ENCODE assay signal across 2 cellular contexts in the genomic region with DNA sequence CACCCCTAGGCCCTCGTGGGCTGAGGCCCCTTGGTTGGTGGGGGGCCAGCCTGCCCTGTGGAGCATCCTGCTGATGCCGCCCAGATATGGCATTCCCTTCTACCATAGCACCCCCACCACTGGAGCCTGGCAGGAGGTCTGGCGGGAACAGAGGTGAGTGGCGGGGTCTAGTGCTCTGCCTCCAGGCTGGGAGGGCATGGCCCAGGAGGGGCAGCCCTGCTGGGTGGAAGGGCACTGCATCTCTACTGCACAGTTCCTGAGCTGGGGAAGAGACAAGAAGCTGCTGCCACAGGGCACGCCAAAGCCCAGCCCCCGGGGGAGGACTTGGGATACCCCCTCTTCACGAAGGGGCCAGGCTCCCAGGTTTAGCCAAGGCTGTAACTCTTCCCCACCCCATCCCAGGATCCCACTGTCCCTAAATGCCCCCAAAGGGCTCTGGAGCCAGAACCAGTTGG.
TF ChIP-seq lines count a peak whose summit lies in the region.

No MANE protein-coding gene starts in this region.

TF ChIP-seq in SK-N-SH, 30 proteins besides CTCF, POLR2A, EP300 and RAD21 (continued from another document):
- no peak for TF ChIP-seq USF1 (IDR thresholded peaks at IDR 0.05; ENCODE audit: borderline replicate concordance, low read depth)

TF ChIP-seq in SK-N-SH treated with all-trans-retinoic acid at 6 μM for 48 hours, 23 proteins besides CTCF, POLR2A, EP300 and RAD21 (continued from another document):
- TF ChIP-seq TSHZ2 (CRISPR knock-in tag; IDR thresholded peaks at IDR 0.05) (no peak), TOX (CRISPR knock-in tag; IDR thresholded peaks at IDR 0.05; ENCODE audit: borderline replicate concordance) (no peak), POU6F1 (CRISPR knock-in tag; IDR thresholded peaks at IDR 0.05; ENCODE audit: borderline replicate concordance, low read depth) (no peak), PPARA (CRISPR knock-in tag; IDR thresholded peaks at IDR 0.05; ENCODE audit: borderline replicate concordance) (no peak), ZC3H10 (CRISPR knock-in tag; IDR thresholded peaks at IDR 0.05) (no peak), RARB (CRISPR knock-in tag; IDR thresholded peaks at IDR 0.05) (no peak), TCF4 (CRISPR knock-in tag; IDR thresholded peaks at IDR 0.05; ENCODE audit: borderline replicate concordance) (no peak), GLIS3 (CRISPR knock-in tag; IDR thresholded peaks at IDR 0.05) (no peak), ZNF70 (CRISPR knock-in tag; IDR thresholded peaks at IDR 0.05) (no peak), ZFP3 (CRISPR knock-in tag; IDR thresholded peaks at IDR 0.05) (no peak), ESRRG (CRISPR knock-in tag; IDR thresholded peaks at IDR 0.05) (no peak), ARNTL (CRISPR knock-in tag; IDR thresholded peaks at IDR 0.05; ENCODE audit: borderline replicate concordance, low read depth) (no peak)
